ENCODE assay signal across 17 cellular contexts in genomic region chr6:5763407-5763806, GRCh38.
DNase-seq lines count a peak whose midpoint lies in the region; ATAC-seq and TF ChIP-seq lines count a peak whose summit lies in the region.
"Had no signal": no experiment of that assay in that cellular context is flagged by ENCODE, and none has a peak within 500 bp of the region (broad histone marks: within the 10 kb centered on the region; RNA-seq: fewer than 3 reads in every experiment).

No MANE protein-coding gene starts in this region.

- H2AFZ ChIP-seq in SK-N-SH (ENCODE audit: low read depth), result no peak overlapping the region

- CTCF ChIA-PET in SK-N-SH (lab: Yijun Ruan, JAX), result interaction anchor here (1.1 to 3.0 kb wide), 2 partner anchors 17 to 292 kb away, joined by 3 to 11 read pairs; no protein-coding TSS in a partner anchor

- no peak for DNase-seq in SK-N-SH
- peak; percentile 63 for DNase-seq in MG63
- no peak for DNase-seq in foreskin keratinocyte
- no peak for DNase-seq in T-helper 1 cell
- no peak for DNase-seq in T-helper 2 cell
- no peak for DNase-seq in activated CD4-positive, alpha-beta T cell treated with anti-CD3 and anti-CD28 coated beads, Interleukin-2, amount 50 U/mL, for 4 hours
- DNase-seq: activated gamma-delta T cell; CD8-positive, alpha-beta memory T cell; GF-D8; MM.1S; NCI-H1694 treated with DMSO at 0.1 percent for 48 hours; stimulated activated CD4-positive, alpha-beta T cell treated with anti-CD3 and anti-CD28 coated beads, Interleukin-2, amount 100 ng/mL, for 24 hours; testis had no signal

- H3K79me2 ChIP-seq in SK-N-SH (ENCODE audit: insufficient read depth), result no peaks in the 10 kb centered on the region

- no peaks in the 10 kb centered on the region for H3K9me2 ChIP-seq in SK-N-SH

- no peaks in the 10 kb centered on the region for H4K20me1 ChIP-seq in SK-N-SH (ENCODE audit: insufficient read depth)

- H3K4me1 ChIP-seq in SK-N-SH (ENCODE audit: control insufficient read depth in 1 of 2, insufficient read depth in 2 of 2, low read depth in 1 of 2, low read length in 1 of 2), result no peaks in the 10 kb centered on the region
- H3K4me1 ChIP-seq in foreskin keratinocyte, result no peaks in the 10 kb centered on the region
- H3K4me1 ChIP-seq in skeletal muscle satellite cell (ENCODE audit: control insufficient read depth, insufficient read depth, low read length), result peaks cover 11% of the 10 kb centered on the region

- H3K36me3 ChIP-seq in SK-N-SH (replicated peaks in 1 of 2; ENCODE audit: control insufficient read depth in 1 of 2, insufficient read depth in 2 of 2, low read length in 1 of 2) (no peaks in the 10 kb centered on the region), MG63 (no peaks in the 10 kb centered on the region), skeletal muscle satellite cell (ENCODE audit: insufficient read depth, low read length) (no peaks in the 10 kb centered on the region)

- no peaks in the 10 kb centered on the region for H3K9me3 ChIP-seq in SK-N-SH
- no peaks in the 10 kb centered on the region for H3K9me3 ChIP-seq in MG63
- no peaks in the 10 kb centered on the region for H3K9me3 ChIP-seq in skeletal muscle satellite cell (replicated peaks; ENCODE audit: low read length)
- H3K9me3 ChIP-seq: testis had no signal

- H3K4me2 ChIP-seq in SK-N-SH, result no peak overlapping the region
- H3K4me2 ChIP-seq in skeletal muscle satellite cell (ENCODE audit: low read length), result no peak overlapping the region

- 77% methylated on average over 2 of the region's 2 CpGs for WGBS in SK-N-SH (ENCODE audit: low lambda C conversion rate)

- peak; percentile 55; the same call in 2 of the 3 replicates for ATAC-seq in SK-N-SH treated with all-trans-retinoic acid at 6 μM for 48 hours
- ATAC-seq in foreskin keratinocyte, result peak; percentile 24
- ATAC-seq: HCT116 had no signal

- POLR2A ChIA-PET in SK-N-SH (lab: Yijun Ruan, JAX), result no interaction called here

- H3K27me3 ChIP-seq in SK-N-SH (ENCODE audit: insufficient read depth) (no peaks in the 10 kb centered on the region), MG63 (no peaks in the 10 kb centered on the region), foreskin keratinocyte (no peaks in the 10 kb centered on the region), skeletal muscle satellite cell (ENCODE audit: control insufficient read depth, insufficient read depth, low read length) (no peaks in the 10 kb centered on the region)
- H3K27me3 ChIP-seq: testis had no signal

- TF ChIP-seq RAD21 in SK-N-SH (IDR thresholded peaks at IDR 0.05; ENCODE audit: low read length), result no peak

- no peaks in the 10 kb centered on the region for H3F3A ChIP-seq in SK-N-SH (replicated peaks; ENCODE audit: insufficient read depth)

- H3K4me3 ChIP-seq in SK-N-SH (ENCODE audit: low read depth in 2 of 2, low read length in 1 of 2) (no peak overlapping the region), MG63 (no peak overlapping the region), skeletal muscle satellite cell (ENCODE audit: low read length) (no peak overlapping the region)
- H3K4me3 ChIP-seq: testis had no signal

- H3K27ac ChIP-seq in SK-N-SH (ENCODE audit: low read depth in 2 of 2, low read length in 1 of 2) (peak overlapping the region in 1 of 2 experiments; percentile 4; a peak in 1 of 4 replicates), foreskin keratinocyte (no peak overlapping the region)
- H3K27ac ChIP-seq: 22Rv1, testis had no signal

- no peak for TF ChIP-seq EP300 in SK-N-SH (IDR thresholded peaks at IDR 0.05; ENCODE audit: borderline replicate concordance in 1 of 2, low read depth in 1 of 2, low read length in 1 of 2)

- H3K9ac ChIP-seq in SK-N-SH (no peak overlapping the region), skeletal muscle satellite cell (ENCODE audit: low read depth, low read length) (peak overlapping the region; percentile 3)

- TF ChIP-seq CTCF in SK-N-SH (IDR thresholded peaks at IDR 0.05), result no peak
- TF ChIP-seq CTCF in foreskin keratinocyte (conservative IDR thresholded peaks at IDR 0.05), result no peak

TF ChIP-seq in SK-N-SH treated with all-trans-retinoic acid at 6 μM for 48 hours, 23 proteins besides CTCF, POLR2A, EP300 and RAD21:
- no peak for TF ChIP-seq ZFP30 (CRISPR knock-in tag; IDR thresholded peaks at IDR 0.05)
- TF ChIP-seq PATZ1 (CRISPR knock-in tag; IDR thresholded peaks at IDR 0.05; ENCODE audit: borderline replicate concordance), result no peak
- no peak for TF ChIP-seq CSDC2 (CRISPR knock-in tag; IDR thresholded peaks at IDR 0.05)
- TF ChIP-seq TOX (CRISPR knock-in tag; IDR thresholded peaks at IDR 0.05; ENCODE audit: borderline replicate concordance), result no peak
- no peak for TF ChIP-seq CREB5 (CRISPR knock-in tag; IDR thresholded peaks at IDR 0.05; ENCODE audit: low read depth)
- TF ChIP-seq TCF4 (CRISPR knock-in tag; IDR thresholded peaks at IDR 0.05; ENCODE audit: borderline replicate concordance), result no peak
- no peak for TF ChIP-seq SNAI2 (CRISPR knock-in tag; IDR thresholded peaks at IDR 0.05)

TF ChIP-seq in SK-N-SH, 30 proteins besides CTCF, POLR2A, EP300 and RAD21:
- no peak for TF ChIP-seq RFX5 (IDR thresholded peaks at IDR 0.05; ENCODE audit: low read length)
- TF ChIP-seq TCF12 (IDR thresholded peaks at IDR 0.05), result no peak
- TF ChIP-seq MEF2A (IDR thresholded peaks at IDR 0.05; ENCODE audit: borderline replicate concordance, low read depth), result no peak
- TF ChIP-seq FOXM1 (IDR thresholded peaks at IDR 0.05; ENCODE audit: low read depth), result no peak
- TF ChIP-seq IRF3 (IDR thresholded peaks at IDR 0.05; ENCODE audit: low read depth, low read length), result no peak
- no peak for TF ChIP-seq PBX3 (IDR thresholded peaks at IDR 0.05)
- TF ChIP-seq ZBTB33 (IDR thresholded peaks at IDR 0.05; ENCODE audit: borderline replicate concordance, low read depth), result no peak
- no peak for TF ChIP-seq USF2 (IDR thresholded peaks at IDR 0.05; ENCODE audit: borderline replicate concordance, low read depth, low read length)
- no peak for TF ChIP-seq NFIC (IDR thresholded peaks at IDR 0.05; ENCODE audit: borderline replicate concordance)
- TF ChIP-seq FOSL2 (IDR thresholded peaks at IDR 0.05; ENCODE audit: borderline replicate concordance, low read depth), result no peak
